Comparison of ENCODE assay signal across 21 cellular contexts in the genomic region with DNA sequence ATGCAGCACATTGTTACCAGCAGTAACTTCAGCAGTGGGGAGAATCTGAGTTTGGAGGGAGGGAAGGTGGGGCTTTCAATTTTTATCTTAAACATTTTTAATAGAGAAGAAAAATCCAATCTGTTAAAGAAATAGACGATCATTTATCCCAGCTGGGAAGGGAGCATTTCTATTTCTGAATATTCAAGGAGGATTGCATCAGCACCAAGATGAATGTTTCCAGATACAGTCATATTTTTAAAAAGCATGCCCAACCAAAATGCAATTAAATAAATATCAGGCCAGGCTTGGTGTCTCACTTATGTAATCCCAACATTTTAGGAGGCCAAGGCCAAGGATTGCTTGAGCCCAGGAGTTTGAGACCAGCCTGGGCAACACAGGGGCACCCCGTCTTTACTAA. TPM values are rescaled to one million over a fixed set of nuclear protein-coding genes. Genes with fewer than 3 reads are reported as not detected.
DNase-seq lines count a peak whose midpoint lies in the region; TF ChIP-seq lines count a peak whose summit lies in the region.
"Had no signal": no experiment of that assay in that cellular context is flagged by ENCODE, and none has a peak within 500 bp of the region (broad histone marks: within the 10 kb centered on the region; RNA-seq: fewer than 3 reads in every experiment).

No MANE protein-coding gene starts in this region.

- DNase-seq in GM04504 (ENCODE audit: low read depth): peak; percentile 60
- DNase-seq in amniotic stem cell (lab: John Stamatoyannopoulos, UW): peak; percentile 21
- DNase-seq in fibroblast of the aortic adventitia (ENCODE audit: low read depth): peak; percentile 90
- no peak for DNase-seq in tibial artery
- no peak for DNase-seq in right atrium auricular region (ENCODE audit: low spot score)
- DNase-seq in cerebellum (ENCODE audit: low spot score): no peak
- no peak for DNase-seq in NCI-H1048 (lab: John Stamatoyannopoulos, UW)
- DNase-seq: activated CD4-positive, CD25-positive, alpha-beta regulatory T cell; CD8-positive, alpha-beta T cell; DMS79 treated with DMSO at 0.1 percent for 48 hours; heart right ventricle; naive thymus-derived CD8-positive, alpha-beta T cell; NCI-H2029; NCI-H524 treated with DMSO at 0.1 percent for 48 hours; stimulated activated CD4-positive, alpha-beta T cell treated with anti-CD3 and anti-CD28 coated beads, Interleukin-12 subunit alpha, Interleukin-12 subunit beta, amount 100 ng/mL, for 4 hours; trophoblast cell had no signal

- H3K9me3 ChIP-seq in tibial artery (no peaks in the 10 kb centered on the region), right atrium auricular region (no peaks in the 10 kb centered on the region)
- H3K9me3 ChIP-seq: adrenal gland, heart right ventricle, prostate gland had no signal

- H3K4me1 ChIP-seq in tibial artery (peaks cover 0 to 43% (median 6%) of the 10 kb centered on the region in 4 donors), right atrium auricular region (peaks cover 0 to 4% of the 10 kb centered on the region in 2 donors)
- H3K4me1 ChIP-seq: prostate gland had no signal

- no peak for TF ChIP-seq CTCF in fibroblast of the aortic adventitia (IDR thresholded peaks at IDR 0.05; ENCODE audit: insufficient read depth, low read length)
- no peak for TF ChIP-seq CTCF in tibial artery (IDR thresholded peaks at IDR 0.05)
- TF ChIP-seq CTCF in right atrium auricular region (IDR thresholded peaks at IDR 0.05): no peak

- H3K27me3 ChIP-seq in tibial artery (no peaks in the 10 kb centered on the region), right atrium auricular region (no peaks in the 10 kb centered on the region)
- H3K27me3 ChIP-seq: adrenal gland, heart right ventricle had no signal

- H3K27ac ChIP-seq in tibial artery (peak overlapping the region; percentile 76 to 79), right atrium auricular region (no peak overlapping the region)
- H3K27ac ChIP-seq: heart right ventricle, prostate gland had no signal

- H3K36me3 ChIP-seq in tibial artery: no peaks in the 10 kb centered on the region
- no peaks in the 10 kb centered on the region for H3K36me3 ChIP-seq in right atrium auricular region
- H3K36me3 ChIP-seq: adrenal gland, heart right ventricle, prostate gland had no signal

- H3K4me3 ChIP-seq in fibroblast of the aortic adventitia (ENCODE audit: low read depth, low read length) (no peak overlapping the region), tibial artery (no peak overlapping the region), right atrium auricular region (no peak overlapping the region)
- H3K4me3 ChIP-seq: adrenal gland, heart right ventricle, prostate gland had no signal

- intact Hi-C loops in tibial artery (cut with DNase I; ENCODE audit: low total_unique reads): no loop called here

RNA-seq across cellular contexts. Expression of a gene that starts 1.7 kb away (rescaled TPM):
- total RNA-seq in fibroblast of the aortic adventitia (ENCODE audit: low replicate concordance): not detected in 2 replicates
- not detected for total RNA-seq in right atrium auricular region
- total RNA-seq in cerebellum: 0.64 TPM
- total RNA-seq: CD8-positive, alpha-beta T cell; endothelial cell of umbilical vein; lung microvascular endothelial cell; naive thymus-derived CD8-positive, alpha-beta T cell had no signal

RNA-seq across cellular contexts. Expression of a gene that starts 34.1 kb away (rescaled TPM):
- total RNA-seq in fibroblast of the aortic adventitia (ENCODE audit: low replicate concordance) (0.27 TPM in 1 of 2 replicates, not detected in the other), right atrium auricular region (100 to 1,000 TPM; 146 to 228 TPM), cerebellum (118 TPM)
- total RNA-seq: activated T-helper 17 cell treated with anti-CD3 and anti-CD28 coated beads, Interleukin-2, amount 50 U/mL, for 72 hours; CD8-positive, alpha-beta T cell; endothelial cell of umbilical vein; lung microvascular endothelial cell; naive thymus-derived CD8-positive, alpha-beta T cell had no signal

RNA-seq across cellular contexts. Expression of a gene that starts 40.7 kb away (rescaled TPM):
- total RNA-seq in fibroblast of the aortic adventitia (ENCODE audit: low replicate concordance) (0.18 TPM in 1 of 2 replicates, not detected in the other), right atrium auricular region (10 to 100 TPM; 10.1 to 32.3 TPM), cerebellum (1.3 TPM)
- total RNA-seq: activated T-helper 17 cell treated with anti-CD3 and anti-CD28 coated beads, Interleukin-2, amount 50 U/mL, for 72 hours; CD8-positive, alpha-beta T cell; endothelial cell of umbilical vein; lung microvascular endothelial cell; naive thymus-derived CD8-positive, alpha-beta T cell had no signal

RNA-seq across cellular contexts. Expression of a gene that starts 51.3 kb away (rescaled TPM):
- total RNA-seq in fibroblast of the aortic adventitia (ENCODE audit: low replicate concordance) (10.1 and 10.8 TPM in 2 replicates), right atrium auricular region (10 to 100 TPM; 20.1 to 20.8 TPM), cerebellum (24.0 TPM)

RNA-seq across cellular contexts. Expression of a gene that starts 55.5 kb away (rescaled TPM):
- total RNA-seq in fibroblast of the aortic adventitia (ENCODE audit: low replicate concordance) (72.1 and 224 TPM in 2 replicates), right atrium auricular region (100 to 1,000 TPM in 1 of 2 donors, 10 to 100 TPM in 1; 69.2 to 144 TPM), cerebellum (125 TPM)

Comparison
In these comparisons a context has a peak if more than half of its experiments do, and no peak if none do; other contexts are left out.
1. DNase-seq: peak in GM04504 (single experiment), amniotic stem cell (single experiment) and fibroblast of the aortic adventitia (single experiment); none in tibial artery (0 of 2), right atrium auricular region (single experiment), cerebellum (single experiment) and NCI-H1048 (single experiment).
2. H3K27ac ChIP-seq: peak in tibial artery (2 of 2); none in right atrium auricular region (0 of 2).
3. RNA of a gene that starts 34.1 kb away (total RNA-seq): 146 to 228 TPM in right atrium auricular region and 118 TPM in cerebellum (single experiment); 0.27 TPM in fibroblast of the aortic adventitia; every median in the first group is over 10 times any median in the second.